8 cellular contexts compared by ENCODE assay signal in genomic region chrX:65601530-65602281, GRCh38.
A peak's percentile ranks its signal among the peaks of the same experiment; 100 is the strongest.
DNase-seq lines count a peak whose midpoint lies in the region; ATAC-seq and TF ChIP-seq lines count a peak whose summit lies in the region.

No MANE protein-coding gene starts in this region.

- H3K36me3 ChIP-seq in GM23248 (ENCODE audit: low read depth) (no peaks in the 10 kb centered on the region), heart right ventricle (no peaks in the 10 kb centered on the region)

- H3K27me3 Mint-ChIP-seq in activated naive CD8-positive, alpha-beta T cell treated with anti-CD3 and anti-CD28 coated beads for 36 hours, result no peaks in the 10 kb centered on the region

- H3K9me2 ChIP-seq in GM23248 (ENCODE audit: insufficient read depth), result no peaks in the 10 kb centered on the region

- peaks cover 7% of the 10 kb centered on the region for H3K36me3 Mint-ChIP-seq in activated naive CD8-positive, alpha-beta T cell treated with anti-CD3 and anti-CD28 coated beads for 36 hours

- H3K27ac Mint-ChIP-seq in activated naive CD8-positive, alpha-beta T cell treated with anti-CD3 and anti-CD28 coated beads for 36 hours, result peak overlapping the region; percentile 93

- peaks cover 49% of the 10 kb centered on the region for H3K4me1 Mint-ChIP-seq in activated naive CD8-positive, alpha-beta T cell treated with anti-CD3 and anti-CD28 coated beads for 36 hours

- no peaks in the 10 kb centered on the region for H4K20me1 ChIP-seq in GM23248 (ENCODE audit: insufficient read depth)

- H3K27ac ChIP-seq in GM23248 (peak overlapping the region; percentile 78), heart right ventricle (peak overlapping the region; percentile 73 to 92 (median 88)), skin epidermis (peak overlapping the region in 19 of 21 experiments; percentile 10 to 86 (median 54))

- H3K4me3 Mint-ChIP-seq in activated naive CD8-positive, alpha-beta T cell treated with anti-CD3 and anti-CD28 coated beads for 36 hours, result no peak overlapping the region

- peak overlapping the region; percentile 65 for H3K9ac ChIP-seq in GM23248

- H3K4me3 ChIP-seq in GM23248 (no peak overlapping the region), heart right ventricle (no peak overlapping the region), skin epidermis (no peak overlapping the region)

- peak overlapping the region; percentile 48 for H3K4me2 ChIP-seq in GM23248 (ENCODE audit: unreplicated experiment)

- 35 to 50% methylated on average over 2 to 3 of the region's 3 CpGs for WGBS in GM23248 (ENCODE audit: low coverage in 1 of 2, low lambda C conversion rate in 2 of 2, missing lambda C conversion rate in 2 of 2), 2 experiments
- 32 to 39% methylated on average over 3 of the region's 3 CpGs for WGBS in heart right ventricle, 2 donors

- in situ Hi-C loops in GM23248 (cut with MboI), result no loop called here

- H3F3A ChIP-seq in GM23248 (ENCODE audit: insufficient read depth), result peaks cover 4% of the 10 kb centered on the region; the same call in 1 of the 2 replicates

- peak; percentile 95 to 98 (median 97) for ATAC-seq in heart right ventricle

- H3K27me3 ChIP-seq in GM23248 (replicated peaks; ENCODE audit: insufficient read depth) (no peaks in the 10 kb centered on the region), heart right ventricle (peaks cover 0 to 29% (median 0%) of the 10 kb centered on the region in 7 donors)

- H3K4me1 ChIP-seq in GM23248 (ENCODE audit: insufficient read depth), result peaks cover 26% of the 10 kb centered on the region
- H3K4me1 ChIP-seq in heart right ventricle, result peaks cover 4 to 54% (median 32%) of the 10 kb centered on the region in 9 donors

- H3K9me3 ChIP-seq in GM23248 (ENCODE audit: low read depth) (no peaks in the 10 kb centered on the region), heart right ventricle (no peaks in the 10 kb centered on the region)

- intact Hi-C loops in heart right ventricle (cut with DNase I), result loop anchor here in 5 of 10 donors (2.0 to 5.0 kb wide), 5 partner anchors 36 to 105 kb away; partner anchors contain the start of gene MSN (in 1 of the 5)

- peak overlapping the region; percentile 65 for H2AFZ ChIP-seq in GM23248

- H3K9me3 Mint-ChIP-seq in activated naive CD8-positive, alpha-beta T cell treated with anti-CD3 and anti-CD28 coated beads for 36 hours, result peaks cover 5% of the 10 kb centered on the region

- DNase-seq in AG20443 (ENCODE audit: low spot score), result peak; percentile 69
- peak; percentile 86 for DNase-seq in GM23248
- peak; percentile 41 for DNase-seq in activated naive CD8-positive, alpha-beta T cell treated with anti-CD3 and anti-CD28 coated beads for 36 hours
- DNase-seq in heart right ventricle, result peak; percentile 76 to 88
- no peak for DNase-seq in iPS-NIHi11 (ENCODE audit: low spot score)
- DNase-seq in epidermal melanocyte (ENCODE audit: insufficient read length, low spot score), result no peak

- H3K79me2 ChIP-seq in GM23248 (ENCODE audit: insufficient read depth), result no peaks in the 10 kb centered on the region

- TF ChIP-seq CTCF in heart right ventricle (IDR thresholded peaks at IDR 0.05), result peak in 5 of 9 donors; percentile 19 to 31 (median 25)

TF ChIP-seq in PFSK-1, 5 proteins besides CTCF, POLR2A, EP300 and RAD21:
- peak; percentile 55; the same call in 1 of the 2 replicates for TF ChIP-seq SIN3A (IDR thresholded peaks at IDR 0.05; ENCODE audit: borderline replicate concordance, insufficient read depth, low read length)
- no peak for TF ChIP-seq TAF1 (IDR thresholded peaks at IDR 0.05; ENCODE audit: borderline replicate concordance, insufficient read depth, low read length)
- TF ChIP-seq FOXP2 (optimal IDR thresholded peaks at IDR 0.05; ENCODE audit: borderline replicate concordance, extremely low read depth, extremely low read length, insufficient read depth), result peak; percentile 97
- TF ChIP-seq POLR2AphosphoS5 (IDR thresholded peaks at IDR 0.05; ENCODE audit: low read depth, low read length), result no peak
- TF ChIP-seq, protein P1, sequence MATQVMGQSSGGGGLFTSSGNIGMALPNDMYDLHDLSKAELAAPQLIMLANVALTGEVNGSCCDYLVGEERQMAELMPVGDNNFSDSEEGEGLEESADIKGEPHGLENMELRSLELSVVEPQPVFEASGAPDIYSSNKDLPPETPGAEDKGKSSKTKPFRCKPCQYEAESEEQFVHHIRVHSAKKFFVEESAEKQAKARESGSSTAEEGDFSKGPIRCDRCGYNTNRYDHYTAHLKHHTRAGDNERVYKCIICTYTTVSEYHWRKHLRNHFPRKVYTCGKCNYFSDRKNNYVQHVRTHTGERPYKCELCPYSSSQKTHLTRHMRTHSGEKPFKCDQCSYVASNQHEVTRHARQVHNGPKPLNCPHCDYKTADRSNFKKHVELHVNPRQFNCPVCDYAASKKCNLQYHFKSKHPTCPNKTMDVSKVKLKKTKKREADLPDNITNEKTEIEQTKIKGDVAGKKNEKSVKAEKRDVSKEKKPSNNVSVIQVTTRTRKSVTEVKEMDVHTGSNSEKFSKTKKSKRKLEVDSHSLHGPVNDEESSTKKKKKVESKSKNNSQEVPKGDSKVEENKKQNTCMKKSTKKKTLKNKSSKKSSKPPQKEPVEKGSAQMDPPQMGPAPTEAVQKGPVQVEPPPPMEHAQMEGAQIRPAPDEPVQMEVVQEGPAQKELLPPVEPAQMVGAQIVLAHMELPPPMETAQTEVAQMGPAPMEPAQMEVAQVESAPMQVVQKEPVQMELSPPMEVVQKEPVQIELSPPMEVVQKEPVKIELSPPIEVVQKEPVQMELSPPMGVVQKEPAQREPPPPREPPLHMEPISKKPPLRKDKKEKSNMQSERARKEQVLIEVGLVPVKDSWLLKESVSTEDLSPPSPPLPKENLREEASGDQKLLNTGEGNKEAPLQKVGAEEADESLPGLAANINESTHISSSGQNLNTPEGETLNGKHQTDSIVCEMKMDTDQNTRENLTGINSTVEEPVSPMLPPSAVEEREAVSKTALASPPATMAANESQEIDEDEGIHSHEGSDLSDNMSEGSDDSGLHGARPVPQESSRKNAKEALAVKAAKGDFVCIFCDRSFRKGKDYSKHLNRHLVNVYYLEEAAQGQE (IDR thresholded peaks at IDR 0.05; ENCODE audit: insufficient read depth in 1 of 2, low read depth in 2 of 2, low read length in 2 of 2), result 0 out of 4 replicates have a peak, but pooled peaks have one; percentile 3 to 50

Comparison
In these comparisons a context has a peak if more than half of its experiments do, and no peak if none do; other contexts are left out.
1. DNase-seq: peak in AG20443 (single experiment), GM23248 (single experiment), activated naive CD8-positive, alpha-beta T cell treated with anti-CD3 and anti-CD28 coated beads for 36 hours (single experiment) and heart right ventricle (2 of 2); none in iPS-NIHi11 (single experiment) and epidermal melanocyte (single experiment).
2. Peak in every context shown above with its lines, with median percentiles within 50 percentile points of each other: H3K27ac ChIP-seq.